In genomic region chr2:98730851-98731708, GRCh38 we compare ENCODE assay signal across 8 cellular contexts. TPM values are rescaled to one million over a fixed set of nuclear protein-coding genes. Genes with fewer than 3 reads are reported as not detected.
A peak's percentile ranks its signal among the peaks of the same experiment; 100 is the strongest.
DNase-seq lines count a peak whose midpoint lies in the region; ATAC-seq and TF ChIP-seq lines count a peak whose summit lies in the region.

Gene MGAT4A, minus strand, starts transcription at chr2:98731132. Its CDS starts 4,800 bp downstream, at chr2:98726332.

- peak within 1 kb of the TSS; percentile 40; the same call in 1 of the 2 replicates for H3K9ac ChIP-seq in HUES48 (ENCODE audit: low read depth, low read length)

- H3K36me3 ChIP-seq in HUES48 (ENCODE audit: control insufficient read depth, insufficient read depth, low read length) (no peaks in the 10 kb centered on the region), ascending aorta (no peaks in the 10 kb centered on the region), sigmoid colon (no peaks in the 10 kb centered on the region)

- no peak within 1 kb of the TSS for H3K27ac ChIP-seq in HUES48 (ENCODE audit: low read depth, low read length)
- H3K27ac ChIP-seq in ascending aorta: peak within 1 kb of the TSS; percentile 85 to 93
- H3K27ac ChIP-seq in sigmoid colon: peak within 1 kb of the TSS; percentile 88 to 93 (median 90)

- 1% methylated on average over 133 of the region's 133 CpGs for WGBS in sigmoid colon, 2 donors

- H3K9me3 ChIP-seq in HUES48 (ENCODE audit: control insufficient read depth, insufficient read depth, low read length) (no peaks in the 10 kb centered on the region), ascending aorta (no peaks in the 10 kb centered on the region), sigmoid colon (no peaks in the 10 kb centered on the region)

- H3K4me3 ChIP-seq in HUES48 (ENCODE audit: low read depth, low read length) (peak within 1 kb of the TSS; percentile 73), ascending aorta (peak within 1 kb of the TSS; percentile 94 to 100), sigmoid colon (peak within 1 kb of the TSS; percentile 64 to 94 (median 90))

- no peak for TF ChIP-seq EP300 in sigmoid colon (IDR thresholded peaks at IDR 0.05)

- peak in 1 of 3 experiments; percentile 40 for TF ChIP-seq CTCF in ascending aorta (IDR thresholded peaks at IDR 0.05)
- no peak for TF ChIP-seq CTCF in sigmoid colon (IDR thresholded peaks at IDR 0.05)

- H3K4me1 ChIP-seq in HUES48 (ENCODE audit: control insufficient read depth, insufficient read depth, low read length): peaks cover 14% of the 10 kb centered on the region
- H3K4me1 ChIP-seq in ascending aorta: peaks cover 4 to 14% of the 10 kb centered on the region in 2 donors
- H3K4me1 ChIP-seq in sigmoid colon: peaks cover 0 to 36% (median 34%) of the 10 kb centered on the region in 4 donors

- intact Hi-C loops in ascending aorta (cut with DNase I) (loop anchor here (1.0 to 5.0 kb wide), 5 partner anchors 28 to 91 kb away; no protein-coding TSS in a partner anchor), sigmoid colon (cut with DNase I) (loop anchor here (2.0 to 5.0 kb wide), 3 partner anchors 79 to 606 kb away; partner anchors contain the start of genes EIF5B and TXNDC9)

- H3K27me3 ChIP-seq in HUES48 (ENCODE audit: control insufficient read depth, insufficient read depth, low read length) (peaks cover 44% of the 10 kb centered on the region), ascending aorta (no peaks in the 10 kb centered on the region), sigmoid colon (no peaks in the 10 kb centered on the region)

- peak; percentile 15 for DNase-seq in DMS79 (lab: John Stamatoyannopoulos, UW)
- DNase-seq in T-helper 2 cell: peak; percentile 67 to 84 (median 77)
- peak; percentile 28 to 88 for DNase-seq in ascending aorta (ENCODE audit: low spot score in 2 of 2)
- peak in 49 of 51 donors; percentile 22 to 91 (median 68) for DNase-seq in hypothalamus (lab: John Stamatoyannopoulos, UW)
- DNase-seq in sigmoid colon: peak; percentile 90
- DNase-seq in GF-D8 (lab: John Stamatoyannopoulos, UW): no peak

- no peak for TF ChIP-seq POLR2A in sigmoid colon (IDR thresholded peaks at IDR 0.05)

- ATAC-seq in GM19468 (IDR thresholded peaks at IDR 0.05; ENCODE audit: extremely low read depth, unreplicated experiment): peak; percentile 62

RNA-seq across cellular contexts. Expression of gene MGAT4A, which starts in this region (rescaled TPM):
- total RNA-seq in ascending aorta (8.0 TPM), sigmoid colon (10 to 100 TPM in 3 of 4 donors, 1 to 10 TPM in 1; 9.5 to 28.2 (median 16.9) TPM)
- polyA plus RNA-seq in sigmoid colon: 10 to 100 TPM; 16.8 to 28.2 (median 24.5) TPM
